Comparison of ENCODE assay signal across 11 cellular contexts in genomic region chr17:80938556-80938955, GRCh38. TPM values are rescaled to one million over a fixed set of nuclear protein-coding genes. Genes with fewer than 3 reads are reported as not detected.
DNase-seq lines count a peak whose midpoint lies in the region; ATAC-seq and TF ChIP-seq lines count a peak whose summit lies in the region.
"Had no signal": no experiment of that assay in that cellular context is flagged by ENCODE, and none has a peak within 500 bp of the region (broad histone marks: within the 10 kb centered on the region; RNA-seq: fewer than 3 reads in every experiment).

No MANE protein-coding gene starts in this region.

- H3K9me3 Mint-ChIP-seq in activated CD4-positive, alpha-beta T cell treated with anti-CD3 and anti-CD28 coated beads for 36 hours (ENCODE audit: low read depth): no peaks in the 10 kb centered on the region
- no peaks in the 10 kb centered on the region for H3K9me3 Mint-ChIP-seq in T-helper 2 cell treated with Interferon-gamma antibody and Interleukin-4, amounts not matched to agents 5 μg/mL and 100 μg/mL, for 36 hours

- H3K36me3 ChIP-seq in breast epithelium: no peaks in the 10 kb centered on the region
- H3K36me3 ChIP-seq: thoracic aorta had no signal

- peak; percentile 71 for DNase-seq in activated CD4-positive, alpha-beta T cell treated with anti-CD3 and anti-CD28 coated beads for 36 hours
- DNase-seq in activated CD4-positive, alpha-beta T cell treated with anti-CD3 and anti-CD28 coated beads for 4 hours: no peak
- DNase-seq in T-helper 2 cell treated with Interferon-gamma antibody and Interleukin-4, amounts not matched to agents 5 μg/mL and 100 μg/mL, for 36 hours (ENCODE audit: low spot score): peak; percentile 65
- DNase-seq in astrocyte of the hippocampus (ENCODE audit: low read depth, low spot score) (peak; percentile 32), breast epithelium (ENCODE audit: low spot score in 2 of 2) (no peak), HuH-7 (ENCODE audit: low spot score) (no peak)
- peak; percentile 36 for DNase-seq in stimulated activated CD8-positive, alpha-beta memory T cell treated with anti-CD3 and anti-CD28 coated beads, Interleukin-4, amount 100 ng/mL, for 48 hours
- DNase-seq: NCI-H1930 had no signal

- intact Hi-C loops in activated CD4-positive, alpha-beta T cell treated with anti-CD3 and anti-CD28 coated beads for 36 hours (cut with DNase I, micrococcal nuclease): no loop called here
- intact Hi-C loops in breast epithelium (cut with DNase I; ENCODE audit: low total_unique reads): no loop called here

- POLR2A ChIA-PET in activated CD4-positive, alpha-beta T cell treated with anti-CD3 and anti-CD28 coated beads for 36 hours (lab: Charles Lee): interaction anchor here (0.7 to 0.8 kb wide), 2 partner anchors 82 to 333 kb away, joined by 3 to 5 read pairs; no protein-coding TSS in a partner anchor

- H3K27ac Mint-ChIP-seq in activated CD4-positive, alpha-beta T cell treated with anti-CD3 and anti-CD28 coated beads for 36 hours: peak overlapping the region; percentile 67
- H3K27ac Mint-ChIP-seq in T-helper 2 cell treated with Interferon-gamma antibody and Interleukin-4, amounts not matched to agents 5 μg/mL and 100 μg/mL, for 36 hours: peak overlapping the region; percentile 83

- no peaks in the 10 kb centered on the region for H3K27me3 ChIP-seq in breast epithelium
- H3K27me3 ChIP-seq: dorsolateral prefrontal cortex had no signal

- no peak for TF ChIP-seq POLR2A in breast epithelium (IDR thresholded peaks at IDR 0.05)

- H3K27ac ChIP-seq in breast epithelium: no peak overlapping the region
- H3K27ac ChIP-seq: thoracic aorta had no signal

- CTCF ChIA-PET in activated CD4-positive, alpha-beta T cell treated with anti-CD3 and anti-CD28 coated beads for 36 hours (lab: Charles Lee): interaction anchor here (0.6 to 1.4 kb wide), 4 partner anchors 11 to 837 kb away, joined by 3 to 4 read pairs (median 3); partner anchors contain the start of gene GAA

- H3K4me3 Mint-ChIP-seq in activated CD4-positive, alpha-beta T cell treated with anti-CD3 and anti-CD28 coated beads for 36 hours: no peak overlapping the region
- peak overlapping the region; percentile 59 for H3K4me3 Mint-ChIP-seq in T-helper 2 cell treated with Interferon-gamma antibody and Interleukin-4, amounts not matched to agents 5 μg/mL and 100 μg/mL, for 36 hours

- ATAC-seq in activated CD4-positive, alpha-beta T cell treated with anti-CD3 and anti-CD28 coated beads for 36 hours: peak; percentile 77
- no peak for ATAC-seq in GM19463 (IDR thresholded peaks at IDR 0.05; ENCODE audit: unreplicated experiment)

- peaks cover 0 to 11% of the 10 kb centered on the region in 2 donors for H3K4me1 ChIP-seq in breast epithelium

- no peak overlapping the region for H3K4me3 ChIP-seq in breast epithelium
- H3K4me3 ChIP-seq: dorsolateral prefrontal cortex, thoracic aorta had no signal

- H3K27me3 Mint-ChIP-seq in activated CD4-positive, alpha-beta T cell treated with anti-CD3 and anti-CD28 coated beads for 36 hours: no peaks in the 10 kb centered on the region
- H3K27me3 Mint-ChIP-seq in T-helper 2 cell treated with Interferon-gamma antibody and Interleukin-4, amounts not matched to agents 5 μg/mL and 100 μg/mL, for 36 hours (ENCODE audit: low read depth): no peaks in the 10 kb centered on the region

- no peak for TF ChIP-seq CTCF in breast epithelium (IDR thresholded peaks at IDR 0.05)

- peaks cover 16% of the 10 kb centered on the region for H3K36me3 Mint-ChIP-seq in activated CD4-positive, alpha-beta T cell treated with anti-CD3 and anti-CD28 coated beads for 36 hours (ENCODE audit: low read depth)
- peaks cover 43% of the 10 kb centered on the region for H3K36me3 Mint-ChIP-seq in T-helper 2 cell treated with Interferon-gamma antibody and Interleukin-4, amounts not matched to agents 5 μg/mL and 100 μg/mL, for 36 hours (ENCODE audit: low read depth)

- peaks cover 40% of the 10 kb centered on the region for H3K4me1 Mint-ChIP-seq in activated CD4-positive, alpha-beta T cell treated with anti-CD3 and anti-CD28 coated beads for 36 hours
- peaks cover 33% of the 10 kb centered on the region for H3K4me1 Mint-ChIP-seq in T-helper 2 cell treated with Interferon-gamma antibody and Interleukin-4, amounts not matched to agents 5 μg/mL and 100 μg/mL, for 36 hours (ENCODE audit: low read depth)

- no peaks in the 10 kb centered on the region for H3K9me3 ChIP-seq in breast epithelium
- H3K9me3 ChIP-seq: thoracic aorta had no signal

RNA-seq across cellular contexts. Expression of gene CHMP6, which starts 53.1 kb away (rescaled TPM):
- 10 to 100 TPM; 15.9 to 19.4 TPM for total RNA-seq in activated CD4-positive, alpha-beta T cell treated with anti-CD3 and anti-CD28 coated beads for 36 hours
- total RNA-seq in breast epithelium: 10 to 100 TPM; 18.6 to 30.2 (median 27.7) TPM

Comparison
In these comparisons a context has a peak if more than half of its experiments do, and no peak if none do; other contexts are left out.
1. DNase-seq: peak in activated CD4-positive, alpha-beta T cell treated with anti-CD3 and anti-CD28 coated beads for 36 hours (single experiment), T-helper 2 cell treated with Interferon-gamma antibody and Interleukin-4, amounts not matched to agents 5 μg/mL and 100 μg/mL, for 36 hours (single experiment), astrocyte of the hippocampus (single experiment) and stimulated activated CD8-positive, alpha-beta memory T cell treated with anti-CD3 and anti-CD28 coated beads, Interleukin-4, amount 100 ng/mL, for 48 hours (single experiment); none in activated CD4-positive, alpha-beta T cell treated with anti-CD3 and anti-CD28 coated beads for 4 hours (0 of 2), breast epithelium (0 of 2) and HuH-7 (single experiment).